In the genomic region with DNA sequence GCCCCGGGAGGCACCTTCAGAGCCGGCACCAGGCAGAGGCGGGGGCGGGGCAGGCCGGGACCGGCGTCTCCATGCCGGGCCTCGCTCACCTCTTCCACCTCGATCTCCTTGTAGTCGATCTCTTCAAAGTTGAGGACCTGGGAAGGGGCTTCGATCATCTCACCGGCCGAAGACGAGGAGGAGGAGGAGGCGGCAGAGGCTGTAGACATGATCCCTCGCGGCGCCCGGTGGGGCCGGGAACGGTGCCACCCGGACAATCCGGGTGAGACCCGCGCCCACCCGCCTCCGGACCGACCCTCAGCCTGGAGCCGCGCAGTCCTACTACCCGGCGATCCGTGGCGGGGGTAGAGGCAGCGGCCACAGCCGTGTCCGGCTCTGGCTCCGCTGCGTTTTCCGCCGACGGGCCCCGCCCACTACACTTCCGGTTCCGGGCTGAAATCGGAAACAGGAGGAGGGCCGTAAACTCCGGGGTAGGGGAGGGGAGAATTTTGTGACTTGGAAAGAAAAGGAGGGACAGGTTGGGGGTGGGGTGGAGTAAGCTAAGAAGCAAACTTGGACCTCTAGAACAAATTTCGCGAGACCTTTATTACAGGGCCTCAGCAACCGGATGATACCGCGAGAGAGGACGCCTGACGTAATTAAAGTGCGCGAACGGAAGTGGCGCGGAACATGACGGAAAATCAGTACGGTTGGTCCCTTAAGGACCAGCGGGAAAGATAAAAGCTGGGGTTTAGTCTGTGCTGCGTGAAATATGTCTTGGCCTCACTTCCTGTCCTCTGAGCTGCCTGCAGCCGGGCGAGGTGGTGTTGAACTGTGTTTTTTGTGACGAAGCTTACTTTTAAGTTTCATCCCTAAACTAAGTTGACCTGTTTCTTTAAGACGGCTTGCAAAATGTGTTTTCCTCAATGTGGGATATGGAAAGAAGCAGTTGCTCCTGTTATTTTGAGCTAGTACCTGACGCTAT, we compare ENCODE assay signal across 8 cellular contexts. TPM values are rescaled to one million over a fixed set of nuclear protein-coding genes. Genes with fewer than 3 reads are reported as not detected.
DNase-seq lines count a peak whose midpoint lies in the region; ATAC-seq lines count a peak whose summit lies in the region.

A gene (minus strand): TSS at position 398 of the 964 bp plus-strand sequence. CDS start 189 bp downstream, at position 209.

- H3K4me3 ChIP-seq in BLaER1, result peak within 1 kb of the TSS; percentile 84

- H3K4me2 ChIP-seq in BLaER1, result peak within 1 kb of the TSS; percentile 72

- peak within 1 kb of the TSS; percentile 83 for H3K27ac ChIP-seq in BLaER1

- H3K27me3 ChIP-seq in BLaER1, result no peaks in the 10 kb centered on the region

- H3K36me3 ChIP-seq in BLaER1, result no peaks in the 10 kb centered on the region

- H3K36me3 Mint-ChIP-seq in activated CD4-positive, alpha-beta T cell treated with anti-CD3 and anti-CD28 coated beads, Interleukin-2, amount 10 ng/mL, durations not matched to agents 7 days and 5 days (ENCODE audit: low read depth), result no peaks in the 10 kb centered on the region

- peaks cover 27% of the 10 kb centered on the region for H3K27me3 Mint-ChIP-seq in activated CD4-positive, alpha-beta T cell treated with anti-CD3 and anti-CD28 coated beads, Interleukin-2, amount 10 ng/mL, durations not matched to agents 7 days and 5 days

- H3K9ac ChIP-seq in BLaER1, result peak within 1 kb of the TSS; percentile 83

- H3K27ac Mint-ChIP-seq in activated CD4-positive, alpha-beta T cell treated with anti-CD3 and anti-CD28 coated beads, Interleukin-2, amount 10 ng/mL, durations not matched to agents 7 days and 5 days, result peak within 1 kb of the TSS; percentile 98

- POLR2A ChIA-PET in activated CD4-positive, alpha-beta T cell treated with anti-CD3 and anti-CD28 coated beads, Interleukin-2, amount 10 ng/mL, durations not matched to agents 7 days and 5 days (lab: Charles Lee), result interaction anchor here (0.6 to 0.7 kb wide), 2 partner anchors 12 to 121 kb away, joined by 3 read pairs; no protein-coding TSS in a partner anchor

- H3K9me3 ChIP-seq in BLaER1, result no peaks in the 10 kb centered on the region

- ATAC-seq in GM19328 (IDR thresholded peaks at IDR 0.05; ENCODE audit: unreplicated experiment), result peak; percentile 92
- ATAC-seq in HG03520 (IDR thresholded peaks at IDR 0.05; ENCODE audit: unreplicated experiment), result peak; percentile 87

- H3K4me3 Mint-ChIP-seq in activated CD4-positive, alpha-beta T cell treated with anti-CD3 and anti-CD28 coated beads, Interleukin-2, amount 10 ng/mL, durations not matched to agents 7 days and 5 days, result peak within 1 kb of the TSS; percentile 88

- H4K20me1 ChIP-seq in BLaER1, result peaks cover 22% of the 10 kb centered on the region

- CTCF ChIA-PET in activated CD4-positive, alpha-beta T cell treated with anti-CD3 and anti-CD28 coated beads, Interleukin-2, amount 10 ng/mL, durations not matched to agents 7 days and 5 days (lab: Charles Lee), result no interaction called here

- peaks cover 21% of the 10 kb centered on the region for H3K4me1 ChIP-seq in BLaER1

- no peaks in the 10 kb centered on the region for H3K9me3 Mint-ChIP-seq in activated CD4-positive, alpha-beta T cell treated with anti-CD3 and anti-CD28 coated beads, Interleukin-2, amount 10 ng/mL, durations not matched to agents 7 days and 5 days

- H3K4me1 Mint-ChIP-seq in activated CD4-positive, alpha-beta T cell treated with anti-CD3 and anti-CD28 coated beads, Interleukin-2, amount 10 ng/mL, durations not matched to agents 7 days and 5 days, result peaks cover 43% of the 10 kb centered on the region

- DNase-seq in NCI-H69 (lab: John Stamatoyannopoulos, UW), result peak; percentile 95
- DNase-seq in activated CD4-positive, alpha-beta T cell treated with anti-CD3 and anti-CD28 coated beads, Interleukin-2, amount 10 ng/mL, durations not matched to agents 7 days and 5 days, result peak; percentile 95
- peak; percentile 99 for DNase-seq in dedifferentiated amniotic fluid mesenchymal stem cell (ENCODE audit: extremely low spot score)
- DNase-seq in left kidney (ENCODE audit: low read depth, low spot score), result peak; percentile 98
- DNase-seq in stimulated activated CD4-positive, alpha-beta T cell treated with anti-CD3 and anti-CD28 coated beads, Interleukin-2, amount 100 ng/mL, for 24 hours, result peak; percentile 92 to 96

RNA-seq across cellular contexts. Expression of the gene that starts here (rescaled TPM):
- total RNA-seq in activated CD4-positive, alpha-beta T cell treated with anti-CD3 and anti-CD28 coated beads, Interleukin-2, amount 10 ng/mL, durations not matched to agents 7 days and 5 days, result 10 to 100 TPM; 29.1 to 35.2 TPM

Comparison
In these comparisons a context has a peak if more than half of its experiments do, and no peak if none do; other contexts are left out.
1. Peak in every context shown above with its lines: DNase-seq, ATAC-seq, H3K4me3 ChIP-seq and H3K27ac ChIP-seq.